In genomic region chr7:80833289-80834104, GRCh38 we compare ENCODE assay signal across 10 cellular contexts.
DNase-seq lines count a peak whose midpoint lies in the region; ATAC-seq, FAIRE-seq and TF ChIP-seq lines count a peak whose summit lies in the region.
"Had no signal": no experiment of that assay in that cellular context is flagged by ENCODE, and none has a peak within 500 bp of the region (broad histone marks: within the 10 kb centered on the region; RNA-seq: fewer than 3 reads in every experiment).

No MANE protein-coding gene starts in this region.

- H3K4me1 ChIP-seq in endodermal cell (ENCODE audit: control insufficient read depth, insufficient read depth, low read length) (peaks cover 6% of the 10 kb centered on the region), OCI-LY7 (ENCODE audit: insufficient read depth, low read length, poor library complexity, severe bottlenecking) (no peaks in the 10 kb centered on the region)

- no peak overlapping the region for H3K4me2 ChIP-seq in OCI-LY7 (ENCODE audit: low read length)

- BruUV-seq in OCI-LY7 (replicated peaks; lab: Mats Ljungman, UMichigan) = no TSS peak

- intact Hi-C loops in OCI-LY7 (cut with micrococcal nuclease; ENCODE audit: unreplicated experiment) = no loop called here

- H3K9me3 Mint-ChIP-seq in endodermal cell = no peaks in the 10 kb centered on the region
- H3K9me3 Mint-ChIP-seq: activated naive CD8-positive, alpha-beta T cell treated with anti-CD3 and anti-CD28 coated beads, Interleukin-2, amount 10 ng/mL, durations not matched to agents 7 days and 5 days had no signal

- ATAC-seq in GM19463 (IDR thresholded peaks at IDR 0.05; ENCODE audit: unreplicated experiment) = no peak
- ATAC-seq: activated CD8-positive, alpha-beta T cell treated with anti-CD3 and anti-CD28 coated beads, Interleukin-2, amount 10 ng/mL, durations not matched to agents 7 days and 5 days had no signal

- H3K4me1 Mint-ChIP-seq in endodermal cell = peaks cover under 1% of the 10 kb centered on the region

- no peaks in the 10 kb centered on the region for H4K20me1 ChIP-seq in OCI-LY7 (ENCODE audit: insufficient read depth, low read length)

- TF ChIP-seq CTCF in endodermal cell (conservative IDR thresholded peaks at IDR 0.05) (no peak), OCI-LY7 (conservative IDR thresholded peaks at IDR 0.05; ENCODE audit: low read length) (no peak)

- H3K4me3 ChIP-seq in endodermal cell (ENCODE audit: low read length) = no peak overlapping the region
- H3K4me3 ChIP-seq in skeletal muscle cell (ENCODE audit: low read depth, low read length) = no peak overlapping the region
- H3K4me3 ChIP-seq in MG63 = no peak overlapping the region
- no peak overlapping the region for H3K4me3 ChIP-seq in OCI-LY7 (ENCODE audit: low read depth, low read length, poor library complexity, severe bottlenecking)

- no peak overlapping the region for H3K27ac Mint-ChIP-seq in endodermal cell
- H3K27ac Mint-ChIP-seq: activated CD8-positive, alpha-beta T cell treated with anti-CD3 and anti-CD28 coated beads, Interleukin-2, amount 10 ng/mL, durations not matched to agents 7 days and 5 days; activated naive CD8-positive, alpha-beta T cell treated with anti-CD3 and anti-CD28 coated beads, Interleukin-2, amount 10 ng/mL, durations not matched to agents 7 days and 5 days had no signal

- no peaks in the 10 kb centered on the region for H3K36me3 Mint-ChIP-seq in endodermal cell (ENCODE audit: low read depth)
- H3K36me3 Mint-ChIP-seq: activated naive CD8-positive, alpha-beta T cell treated with anti-CD3 and anti-CD28 coated beads, Interleukin-2, amount 10 ng/mL, durations not matched to agents 7 days and 5 days had no signal

- WGBS in endodermal cell (ENCODE audit: insufficient coverage in 1 of 2, insufficient read length in 1 of 2), 2 experiments = 89 to 92% methylated on average over 6 to 9 of the region's 10 CpGs

- H3K36me3 ChIP-seq in endodermal cell (ENCODE audit: control insufficient read depth, insufficient read depth, low read length) = no peaks in the 10 kb centered on the region
- H3K36me3 ChIP-seq in MG63 = peaks cover 5% of the 10 kb centered on the region; the same call in 1 of the 2 replicates
- no peaks in the 10 kb centered on the region for H3K36me3 ChIP-seq in OCI-LY7 (ENCODE audit: insufficient read depth, low read length)

- H3K27ac ChIP-seq in endodermal cell (ENCODE audit: low read depth, low read length) (peak overlapping the region; percentile 79), OCI-LY7 (ENCODE audit: low read depth, low read length, poor library complexity, severe bottlenecking) (no peak overlapping the region)

- no peaks in the 10 kb centered on the region for H3K27me3 ChIP-seq in endodermal cell (ENCODE audit: control insufficient read depth, insufficient read depth, low read length, poor library complexity, severe bottlenecking)
- no peaks in the 10 kb centered on the region for H3K27me3 ChIP-seq in MG63

- POLR2A ChIA-PET in OCI-LY7 (lab: Charles Lee) = interaction anchor here (0.6 to 1.2 kb wide), 2 partner anchors 10 to 89 kb away, joined by 3 to 4 read pairs; no protein-coding TSS in a partner anchor

- CTCF ChIA-PET in OCI-LY7 (lab: Charles Lee; ENCODE audit: unreplicated experiment) = no interaction called here

- no peak overlapping the region for H2AFZ ChIP-seq in OCI-LY7 (ENCODE audit: low read length)

- no peaks in the 10 kb centered on the region for H3K9me3 ChIP-seq in endodermal cell (ENCODE audit: control insufficient read depth, low read length)
- H3K9me3 ChIP-seq in MG63 = no peaks in the 10 kb centered on the region
- no peaks in the 10 kb centered on the region for H3K9me3 ChIP-seq in OCI-LY7 (ENCODE audit: low read length)

- H3K27me3 Mint-ChIP-seq in endodermal cell (ENCODE audit: insufficient read depth) = peaks cover 13% of the 10 kb centered on the region

- no peaks in the 10 kb centered on the region for H3K9me2 ChIP-seq in OCI-LY7 (ENCODE audit: insufficient read depth, low read length)

- peak; percentile 55 for FAIRE-seq in H54 (lab: Jason Lieb, UNC)

- no peaks in the 10 kb centered on the region for H3K79me2 ChIP-seq in OCI-LY7 (ENCODE audit: insufficient read depth, low read depth, low read length)

- no peak overlapping the region for H3K9ac ChIP-seq in endodermal cell (ENCODE audit: extremely low read depth, low read length, poor library complexity, severe bottlenecking)

- TF ChIP-seq POLR2A in H54 (IDR thresholded peaks at IDR 0.05; ENCODE audit: low read depth, low read length) = no peak

- DNase-seq in H54 (ENCODE audit: insufficient read length, low spot score) (no peak), NCI-H748 (lab: John Stamatoyannopoulos, UW; ENCODE audit: unreplicated experiment) (peak; percentile 73), endodermal cell (no peak), skeletal muscle cell (ENCODE audit: low read depth) (peak; percentile 53), NCI-H128 (lab: John Stamatoyannopoulos, UW; ENCODE audit: unreplicated experiment) (no peak), MG63 (no peak), OCI-LY7 (ENCODE audit: low spot score) (no peak)
- DNase-seq: activated CD8-positive, alpha-beta T cell treated with anti-CD3 and anti-CD28 coated beads, Interleukin-2, amount 10 ng/mL, durations not matched to agents 7 days and 5 days; activated naive CD8-positive, alpha-beta T cell treated with anti-CD3 and anti-CD28 coated beads, Interleukin-2, amount 10 ng/mL, durations not matched to agents 7 days and 5 days had no signal

- H3K4me3 Mint-ChIP-seq in endodermal cell = no peak overlapping the region
- H3K4me3 Mint-ChIP-seq: activated CD8-positive, alpha-beta T cell treated with anti-CD3 and anti-CD28 coated beads, Interleukin-2, amount 10 ng/mL, durations not matched to agents 7 days and 5 days; activated naive CD8-positive, alpha-beta T cell treated with anti-CD3 and anti-CD28 coated beads, Interleukin-2, amount 10 ng/mL, durations not matched to agents 7 days and 5 days had no signal

Comparison
In these comparisons a context has a peak if more than half of its experiments do, and no peak if none do; other contexts are left out.
1. DNase-seq: peak in NCI-H748 (single experiment) and skeletal muscle cell (single experiment); none in H54 (single experiment), endodermal cell (single experiment), NCI-H128 (single experiment), MG63 (single experiment) and OCI-LY7 (single experiment).